Comparison of ENCODE assay signal across 1 cellular context in genomic region chr6:93086351-93086750, GRCh38.
TF ChIP-seq lines count a peak whose summit lies in the region.

No MANE protein-coding gene starts in this region.

TF ChIP-seq in H1, 55 proteins besides CTCF, POLR2A, EP300 and RAD21:
- TF ChIP-seq SAP30 (IDR thresholded peaks at IDR 0.05; ENCODE audit: insufficient read depth, insufficient replicate concordance, low read length) (no peak), POLR2AphosphoS5 (IDR thresholded peaks at IDR 0.05; ENCODE audit: low read depth, low read length) (no peak), KDM4A (IDR thresholded peaks at IDR 0.05; ENCODE audit: low read depth, low read length, severe bottlenecking) (no peak), KDM5A (IDR thresholded peaks at IDR 0.05; ENCODE audit: low read length) (no peak), SRF (IDR thresholded peaks at IDR 0.05; ENCODE audit: low read depth, low read length) (no peak), GABPA (IDR thresholded peaks at IDR 0.05; ENCODE audit: borderline replicate concordance, insufficient read depth, low read length) (no peak), TBP (IDR thresholded peaks at IDR 0.05; ENCODE audit: low read depth, low read length) (no peak), SIX5 (IDR thresholded peaks at IDR 0.05; ENCODE audit: low read depth, low read length) (no peak), CHD1 (IDR thresholded peaks at IDR 0.05; ENCODE audit: low read depth, low read length) (no peak), CBX8 (IDR thresholded peaks at IDR 0.05; ENCODE audit: borderline replicate concordance, low read depth, low read length) (no peak), ASH2L (IDR thresholded peaks at IDR 0.05; ENCODE audit: low read length) (no peak), SIN3A (conservative IDR thresholded peaks at IDR 0.05 in 1 of 2, IDR thresholded peaks at IDR 0.05 in 1 of 2; ENCODE audit: low read depth in 1 of 2, low read length in 2 of 2) (no peak), EZH2 (IDR thresholded peaks at IDR 0.05; ENCODE audit: low read depth, low read length, severe bottlenecking) (no peak), E2F6 (IDR thresholded peaks at IDR 0.05) (no peak), RXRA (IDR thresholded peaks at IDR 0.05; ENCODE audit: insufficient read depth, low read depth, low read length) (no peak)
